18 cellular contexts compared by ENCODE assay signal in the genomic region with DNA sequence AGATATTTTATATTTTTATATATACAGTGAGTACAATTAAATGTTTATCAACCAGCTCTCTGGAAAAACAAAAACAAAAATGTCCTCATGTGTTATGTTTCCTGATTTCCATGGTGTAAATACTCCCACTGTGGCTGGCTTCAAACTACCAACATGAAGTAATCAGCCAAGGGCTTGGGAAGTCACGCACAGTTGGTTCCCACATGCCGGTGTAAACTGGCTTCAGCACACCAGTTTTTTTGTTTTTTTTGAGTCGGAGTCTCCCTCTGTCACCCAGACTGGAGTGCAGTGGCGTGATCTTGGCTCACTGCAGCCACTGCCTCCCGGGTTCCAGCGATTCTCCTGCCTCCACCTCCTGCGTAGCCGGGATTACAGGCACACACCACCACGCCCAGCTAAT. TPM values are rescaled to one million over a fixed set of nuclear protein-coding genes. Genes with fewer than 3 reads are reported as not detected.
DNase-seq lines count a peak whose midpoint lies in the region; ATAC-seq, FAIRE-seq and TF ChIP-seq lines count a peak whose summit lies in the region.
"Had no signal": no experiment of that assay in that cellular context is flagged by ENCODE, and none has a peak within 500 bp of the region (broad histone marks: within the 10 kb centered on the region; RNA-seq: fewer than 3 reads in every experiment).

No MANE protein-coding gene starts in this region.

- DNase-seq in ACHN (peak; percentile 29), DMS79 treated with DMSO at 0.1 percent for 48 hours (lab: John Stamatoyannopoulos, UW) (peak; percentile 42), RCC 7860 (ENCODE audit: low spot score) (peak; percentile 53), keratinocyte (ENCODE audit: low read depth, low spot score) (no peak), lower lobe of right lung (no peak), left lobe of liver (ENCODE audit: low spot score) (no peak)
- DNase-seq: activated CD8-positive, alpha-beta memory T cell treated with anti-CD3 and anti-CD28 coated beads for 24 hours; activated effector memory CD4-positive, alpha-beta T cell treated with Interleukin-2 at 50 U/mL for 16 hours; colonic mucosa; DMS153; NCI-H1930; NCI-H526 treated with DMSO at 0.1 percent for 48 hours; posterior cingulate gyrus; RPMI8226; T-cell; uterus had no signal

- TF ChIP-seq CTCF in keratinocyte (optimal IDR thresholded peaks at IDR 0.05 in 1 of 3, IDR thresholded peaks at IDR 0.05 in 1 of 3, conservative IDR thresholded peaks at IDR 0.05 in 1 of 3; ENCODE audit: extremely low read depth in 1 of 3, insufficient read depth in 2 of 3, low read length in 3 of 3): no peak
- no peak for TF ChIP-seq CTCF in lower lobe of right lung (IDR thresholded peaks at IDR 0.05)

- dilution Hi-C loops in keratinocyte (cut with MboI; ENCODE audit: extremely low pct_ligation_motif_present, low sequenced_read_pairs): no loop called here

- H3K4me2 ChIP-seq in keratinocyte (ENCODE audit: control insufficient read depth, extremely low read depth, insufficient read depth, low read depth, low read length): peak overlapping the region; percentile 22

- in situ Hi-C loops in ACHN (cut with HindIII; ENCODE audit: low pct_ligation_motif_present, low pct_unique_long_range_greater_than_20kb, low sequenced_read_pairs): no loop called here

- H3K27me3 ChIP-seq in keratinocyte (ENCODE audit: control insufficient read depth, extremely low read depth, insufficient read depth, low read length): no peaks in the 10 kb centered on the region
- H3K27me3 ChIP-seq in lower lobe of right lung (ENCODE audit: low read depth): no peaks in the 10 kb centered on the region
- H3K27me3 ChIP-seq: colonic mucosa, uterus had no signal

- no peak overlapping the region for H3K9ac ChIP-seq in keratinocyte (ENCODE audit: control insufficient read depth, extremely low read depth, insufficient read depth, low read length)

- peaks cover 8% of the 10 kb centered on the region for H4K20me1 ChIP-seq in keratinocyte (ENCODE audit: control insufficient read depth, extremely low read depth, insufficient read depth, low read length)

- peaks cover 99% of the 10 kb centered on the region for H3K4me1 ChIP-seq in keratinocyte (ENCODE audit: control insufficient read depth, extremely low read depth, insufficient read depth, low read length)
- peaks cover 21% of the 10 kb centered on the region for H3K4me1 ChIP-seq in lower lobe of right lung
- H3K4me1 ChIP-seq: uterus had no signal

- no peak overlapping the region for H3K4me3 ChIP-seq in keratinocyte (ENCODE audit: control insufficient read depth in 2 of 3, extremely low read depth in 1 of 3, insufficient read depth in 2 of 3, low read depth in 1 of 3, low read length in 3 of 3)
- no peak overlapping the region for H3K4me3 ChIP-seq in lower lobe of right lung
- H3K4me3 ChIP-seq: colonic mucosa, uterus had no signal

- intact Hi-C loops in lower lobe of right lung (cut with DNase I): no loop called here

- ATAC-seq in lower lobe of right lung: no peak
- ATAC-seq in GM18502 (IDR thresholded peaks at IDR 0.05; ENCODE audit: poor library complexity, unreplicated experiment): no peak
- ATAC-seq in left lobe of liver: no peak
- no peak for ATAC-seq in HG02970 (IDR thresholded peaks at IDR 0.05; ENCODE audit: low FRiP score, unreplicated experiment)
- ATAC-seq: T-cell had no signal

- no peaks in the 10 kb centered on the region for H3K9me3 ChIP-seq in keratinocyte (ENCODE audit: control insufficient read depth, low read depth, low read length)
- no peaks in the 10 kb centered on the region for H3K9me3 ChIP-seq in lower lobe of right lung
- H3K9me3 ChIP-seq: colonic mucosa, uterus had no signal

- no peaks in the 10 kb centered on the region for H3K36me3 ChIP-seq in keratinocyte (ENCODE audit: control insufficient read depth in 2 of 2, extremely low read depth in 1 of 2, insufficient read depth in 2 of 2, low read length in 2 of 2)
- no peaks in the 10 kb centered on the region for H3K36me3 ChIP-seq in lower lobe of right lung
- H3K36me3 ChIP-seq: colonic mucosa, uterus had no signal

- FAIRE-seq in RCC 7860 (lab: Jason Lieb, UNC) (peak; percentile 72), keratinocyte (lab: Jason Lieb, UNC) (no peak)

- H3K9me1 ChIP-seq in keratinocyte (ENCODE audit: control insufficient read depth, extremely low read depth, insufficient read depth, low read length): peaks cover 2% of the 10 kb centered on the region

- peaks cover 80% of the 10 kb centered on the region for H3K79me2 ChIP-seq in keratinocyte (ENCODE audit: control insufficient read depth, insufficient read depth, low read length)

- H2AFZ ChIP-seq in keratinocyte (ENCODE audit: control insufficient read depth, low read length): no peak overlapping the region

- H3K27ac ChIP-seq in keratinocyte (ENCODE audit: control insufficient read depth, insufficient read depth, low read length) (peak overlapping the region; percentile 30), lower lobe of right lung (no peak overlapping the region)
- H3K27ac ChIP-seq: colonic mucosa, uterus had no signal

RNA-seq across cellular contexts. Expression of a gene that starts 11.8 kb away (rescaled TPM):
- 18.3 to 36.3 TPM (median 34.0 TPM) in 3 replicates for polyA plus RNA-seq in keratinocyte
- polyA plus RNA-seq in keratinocyte (2011; ENCODE audit: low read depth): 57.0 TPM
- polyA plus RNA-seq in keratinocyte (2011; cell fraction: cytosol; rRNA removed): 14.4 and 26.5 TPM in 2 replicates
- 66.2 and 74.1 TPM in 2 replicates for polyA plus RNA-seq in keratinocyte (2011; cell fraction: nucleus; rRNA removed)
- 17.2 and 26.3 TPM in 2 replicates for polyA plus RNA-seq in keratinocyte (2012; ENCODE audit: low replicate concordance)
- polyA minus RNA-seq in keratinocyte: 18.6 to 45.3 TPM (median 25.7 TPM) in 3 replicates
- 23.8 TPM for polyA minus RNA-seq in keratinocyte (2011; cell fraction: cytosol; rRNA and poly(A)+ RNA removed)
- 42.8 and 66.2 TPM in 2 replicates for polyA minus RNA-seq in keratinocyte (2011; cell fraction: nucleus; rRNA and poly(A)+ RNA removed)
- total RNA-seq in lower lobe of right lung (24.9 TPM), left lobe of liver (0.58 TPM)

Comparison
In these comparisons a context has a peak if more than half of its experiments do, and no peak if none do; other contexts are left out.
1. DNase-seq: peak in ACHN (single experiment), DMS79 treated with DMSO at 0.1 percent for 48 hours (single experiment) and RCC 7860 (single experiment); none in keratinocyte (single experiment), lower lobe of right lung (single experiment) and left lobe of liver (single experiment).
2. RNA of a gene that starts 11.8 kb away (total RNA-seq): 24.9 TPM in lower lobe of right lung (single experiment); 0.58 TPM in left lobe of liver (single experiment); every median in the first group is over 10 times any median in the second.